Comparison of ENCODE assay signal across 8 cellular contexts in genomic region chr1:228165372-228166169, GRCh38. TPM values are rescaled to one million over a fixed set of nuclear protein-coding genes. Genes with fewer than 3 reads are reported as not detected.
A peak's percentile ranks its signal among the peaks of the same experiment; 100 is the strongest.
DNase-seq lines count a peak whose midpoint lies in the region; ATAC-seq and TF ChIP-seq lines count a peak whose summit lies in the region.

IBA57 (plus strand) TSS chr1:228165804; CDS start chr1:228165817, 13 bp downstream.

- no peaks in the 10 kb centered on the region for H3K36me3 ChIP-seq in kidney epithelial cell (ENCODE audit: control insufficient read depth, insufficient read depth, low read length)

- H3K27me3 ChIP-seq in kidney epithelial cell (ENCODE audit: control insufficient read depth, insufficient read depth, low read length), result peaks cover 4% of the 10 kb centered on the region

- H3K4me3 ChIP-seq in kidney epithelial cell (ENCODE audit: low read depth, low read length), result peak within 1 kb of the TSS; percentile 68

- TF ChIP-seq CTCF in kidney epithelial cell (IDR thresholded peaks at IDR 0.05; ENCODE audit: insufficient read depth, low read length, poor library complexity, severe bottlenecking), result peak; percentile 77

- DNase-seq in AML-193 (lab: John Stamatoyannopoulos, UW) (peak; percentile 91 to 92), NCI-H446 (lab: John Stamatoyannopoulos, UW) (peak; percentile 97 to 99), cerebellar nuclear complex (lab: John Stamatoyannopoulos, UW) (peak; percentile 94 to 98), kidney epithelial cell (ENCODE audit: low read depth) (peak; percentile 85)
- DNase-seq in activated CD4-positive, CD25-positive, alpha-beta regulatory T cell treated with anti-CD3 and anti-CD28 coated beads, Interleukin-2, amount 50 U/mL, for 72 hours, result peak; percentile 99
- peak; percentile 99 to 100 for DNase-seq in stimulated activated CD4-positive, alpha-beta T cell treated with anti-CD3 and anti-CD28 coated beads, Interleukin-15, amount 100 ng/mL, for 48 hours (ENCODE audit: low read depth in 2 of 2)

- ATAC-seq in GM19035 (IDR thresholded peaks at IDR 0.05; ENCODE audit: unreplicated experiment), result peak; percentile 81
- ATAC-seq in HG03354 (IDR thresholded peaks at IDR 0.05; ENCODE audit: poor library complexity, severe bottlenecking, unreplicated experiment), result peak; percentile 84

RNA-seq across cellular contexts. Expression of gene IBA57, which starts in this region (rescaled TPM):
- total RNA-seq in kidney epithelial cell, result 7.1 and 12.7 TPM in 2 replicates

Comparison
In these comparisons a context has a peak if more than half of its experiments do, and no peak if none do; other contexts are left out.
1. Peak in every context shown above with its lines: DNase-seq, ATAC-seq and H3K4me3 ChIP-seq.